Comparison of ENCODE assay signal across 15 cellular contexts in genomic region chr20:12700701-12701100, GRCh38.
DNase-seq lines count a peak whose midpoint lies in the region; ATAC-seq, FAIRE-seq and TF ChIP-seq lines count a peak whose summit lies in the region.
"Had no signal": no experiment of that assay in that cellular context is flagged by ENCODE, and none has a peak within 500 bp of the region (broad histone marks: within the 10 kb centered on the region; RNA-seq: fewer than 3 reads in every experiment).

No MANE protein-coding gene starts in this region.

- no peak for TF ChIP-seq RAD21 in HepG2 (CRISPR knock-in tag; IDR thresholded peaks at IDR 0.05)

- in situ Hi-C loops in HepG2 (cut with HindIII; ENCODE audit: extremely low pct_ligation_motif_present, low pct_unique_long_range_greater_than_20kb) = no loop called here
- in situ Hi-C loops in mammary epithelial cell (cut with MboI; ENCODE audit: low sequenced_read_pairs in 2 of 2) = no loop called here

- H3K79me2 ChIP-seq in HepG2 (ENCODE audit: insufficient read depth, low read length) (no peaks in the 10 kb centered on the region), mammary epithelial cell (ENCODE audit: insufficient read depth, low read length) (no peaks in the 10 kb centered on the region)

- H3K27me3 Mint-ChIP-seq in WTC11 (ENCODE audit: low read depth) = no peaks in the 10 kb centered on the region
- no peaks in the 10 kb centered on the region for H3K27me3 Mint-ChIP-seq in stimulated activated naive B cell treated with anti-CD40 and anti-IgM and Interleukin-4, amounts not matched to agents 10 μg/mL and 1 μg/mL and 100 μg/mL, for 72 hours
- H3K27me3 Mint-ChIP-seq: CD4-positive, alpha-beta memory T cell had no signal

- H3K27me3 ChIP-seq in HepG2 (ENCODE audit: control insufficient read depth in 1 of 2, insufficient read depth in 2 of 2, low read length in 2 of 2) = no peaks in the 10 kb centered on the region
- H3K27me3 ChIP-seq in right lobe of liver = no peaks in the 10 kb centered on the region
- H3K27me3 ChIP-seq in testis = no peaks in the 10 kb centered on the region
- no peaks in the 10 kb centered on the region for H3K27me3 ChIP-seq in mammary epithelial cell (ENCODE audit: insufficient read depth, low read length)
- H3K27me3 ChIP-seq: BE2C had no signal

- peaks cover 6% of the 10 kb centered on the region for H3K36me3 Mint-ChIP-seq in WTC11
- no peaks in the 10 kb centered on the region for H3K36me3 Mint-ChIP-seq in stimulated activated naive B cell treated with anti-CD40 and anti-IgM and Interleukin-4, amounts not matched to agents 10 μg/mL and 1 μg/mL and 100 μg/mL, for 72 hours
- H3K36me3 Mint-ChIP-seq: CD4-positive, alpha-beta memory T cell had no signal

- TF ChIP-seq EP300 in HepG2 (IDR thresholded peaks at IDR 0.05; ENCODE audit: low read depth in 2 of 2, low read length in 2 of 2) (no peak), HepG2 (CRISPR knock-in tag; IDR thresholded peaks at IDR 0.05; ENCODE audit: borderline replicate concordance) (no peak)

- POLR2A ChIA-PET in HepG2 (lab: Yijun Ruan, JAX) (no interaction called here), WTC11 (lab: Charles Lee) (interaction anchor here (0.6 kb wide), 1 partner anchor 62 kb away, joined by 4 read pairs; no protein-coding TSS in a partner anchor)

- H3K27ac ChIP-seq in HepG2 (ENCODE audit: extremely low read length, insufficient read depth, low read length) (no peak overlapping the region), right lobe of liver (no peak overlapping the region), testis (no peak overlapping the region), mammary epithelial cell (ENCODE audit: insufficient read depth, low read depth, low read length) (no peak overlapping the region)
- H3K27ac ChIP-seq: C4-2B, GM23248 had no signal

- intact Hi-C loops in HepG2 (cut with micrococcal nuclease; ENCODE audit: unreplicated experiment) = no loop called here
- intact Hi-C loops in right lobe of liver (cut with DNase I) = no loop called here
- intact Hi-C loops in testis (cut with DNase I; ENCODE audit: low total_unique reads) = no loop called here
- intact Hi-C loops in mammary epithelial cell (cut with micrococcal nuclease) = no loop called here

- no peak for TF ChIP-seq POLR2A in HepG2 (IDR thresholded peaks at IDR 0.05; ENCODE audit: insufficient read depth in 1 of 2, low read depth in 2 of 2, low read length in 2 of 2)
- no peak for TF ChIP-seq POLR2A in right lobe of liver (IDR thresholded peaks at IDR 0.05)
- no peak for TF ChIP-seq POLR2A in testis (IDR thresholded peaks at IDR 0.05)

- TF ChIP-seq CTCF in HepG2 (CRISPR knock-in tag; IDR thresholded peaks at IDR 0.05) (no peak), right lobe of liver (IDR thresholded peaks at IDR 0.05) (no peak), WTC11 (IDR thresholded peaks at IDR 0.05) (no peak), testis (IDR thresholded peaks at IDR 0.05) (no peak), mammary epithelial cell (conservative IDR thresholded peaks at IDR 0.05 in 1 of 2, IDR thresholded peaks at IDR 0.05 in 1 of 2; ENCODE audit: extremely low read depth in 1 of 2, insufficient read depth in 1 of 2, low read depth in 1 of 2, low read length in 2 of 2) (no peak)

- CTCF ChIA-PET in HepG2 (lab: Yijun Ruan, JAX; ENCODE audit: low intra/inter-chr PET ratio, low total read pairs) (no interaction called here), WTC11 (lab: Charles Lee) (no interaction called here), mammary epithelial cell (lab: Charles Lee; ENCODE audit: low non-redundant PET) (no interaction called here)

- H3K9me3 ChIP-seq in HepG2 (ENCODE audit: low read length) = no peaks in the 10 kb centered on the region
- no peaks in the 10 kb centered on the region for H3K9me3 ChIP-seq in right lobe of liver
- H3K9me3 ChIP-seq in testis = no peaks in the 10 kb centered on the region
- no peaks in the 10 kb centered on the region for H3K9me3 ChIP-seq in mammary epithelial cell (replicated peaks; ENCODE audit: insufficient read depth, low read length)
- H3K9me3 ChIP-seq: BE2C had no signal

- no peaks in the 10 kb centered on the region for H4K20me1 ChIP-seq in HepG2 (ENCODE audit: insufficient read depth, low read length)
- no peaks in the 10 kb centered on the region for H4K20me1 ChIP-seq in mammary epithelial cell (ENCODE audit: insufficient read depth, low read length)

- ATAC-seq in HepG2 = no peak
- ATAC-seq in right lobe of liver = no peak
- ATAC-seq in WTC11 = peak; percentile 63
- no peak for ATAC-seq in stimulated activated naive B cell treated with anti-CD40 and anti-IgM and Interleukin-4, amounts not matched to agents 10 μg/mL and 1 μg/mL and 100 μg/mL, for 72 hours (replicated peaks)
- no peak for ATAC-seq in GM21786 (IDR thresholded peaks at IDR 0.05; ENCODE audit: unreplicated experiment)

- H3K4me2 ChIP-seq in HepG2 (ENCODE audit: low read depth, low read length) = no peak overlapping the region
- H3K4me2 ChIP-seq in mammary epithelial cell (ENCODE audit: insufficient read depth, low read depth, low read length) = no peak overlapping the region

- 26% methylated on average over 9 of the region's 9 CpGs for WGBS in HepG2 (ENCODE audit: low lambda C conversion rate)
- 67% methylated on average over 9 of the region's 9 CpGs for WGBS in right lobe of liver (ENCODE audit: insufficient coverage, low coverage, low lambda C conversion rate, missing lambda C conversion rate)
- 58 to 87% methylated on average over 9 of the region's 9 CpGs for WGBS in testis, 2 donors
- WGBS in mammary epithelial cell (ENCODE audit: low coverage, missing lambda C conversion rate) = 51% methylated on average over 4 of the region's 9 CpGs

- H3K4me3 ChIP-seq in HepG2 (replicated peaks in 1 of 3; ENCODE audit: insufficient read depth in 1 of 3, low read depth in 2 of 3, low read length in 3 of 3) (no peak overlapping the region), right lobe of liver (no peak overlapping the region), testis (peak overlapping the region in 1 of 2 donors; percentile 15), mammary epithelial cell (replicated peaks in 1 of 3; ENCODE audit: insufficient read depth in 1 of 3, low read depth in 2 of 3, low read length in 3 of 3) (no peak overlapping the region)
- H3K4me3 ChIP-seq: GM23248 had no signal

- no peak for FAIRE-seq in HepG2 (lab: Jason Lieb, UNC)
- FAIRE-seq: A204.1 had no signal

- H3K9ac ChIP-seq in HepG2 (ENCODE audit: insufficient read depth, low read depth, low read length) = no peak overlapping the region
- H3K9ac ChIP-seq in mammary epithelial cell (ENCODE audit: insufficient read depth, low read length) = no peak overlapping the region
- H3K9ac ChIP-seq: GM23248 had no signal

- DNase-seq in HepG2 (ENCODE audit: low spot score) = no peak
- DNase-seq in right lobe of liver = no peak
- peak; percentile 29 for DNase-seq in NCI-H2029 treated with DMSO at 0.1 percent for 48 hours (lab: John Stamatoyannopoulos, UW)
- peak; percentile 19 for DNase-seq in WTC11 (ENCODE audit: low spot score)
- DNase-seq in testis = peak; percentile 52
- DNase-seq in stimulated activated naive B cell treated with anti-CD40 and anti-IgM and Interleukin-4, amounts not matched to agents 10 μg/mL and 1 μg/mL and 100 μg/mL, for 72 hours = no peak
- no peak for DNase-seq in mammary epithelial cell
- DNase-seq: BE2C; CD4-positive, alpha-beta memory T cell; DMS53; GM23248; H7 had no signal

- H3K4me1 ChIP-seq in HepG2 (ENCODE audit: insufficient read depth, low read length) (no peaks in the 10 kb centered on the region), right lobe of liver (no peaks in the 10 kb centered on the region), testis (no peaks in the 10 kb centered on the region), mammary epithelial cell (ENCODE audit: insufficient read depth, low read length) (no peaks in the 10 kb centered on the region)

- dilution Hi-C loops in mammary epithelial cell (cut with HindIII; ENCODE audit: low sequenced_read_pairs) = no loop called here

- peaks cover 50% of the 10 kb centered on the region for H3K4me1 Mint-ChIP-seq in WTC11
- H3K4me1 Mint-ChIP-seq in stimulated activated naive B cell treated with anti-CD40 and anti-IgM and Interleukin-4, amounts not matched to agents 10 μg/mL and 1 μg/mL and 100 μg/mL, for 72 hours = no peaks in the 10 kb centered on the region
- H3K4me1 Mint-ChIP-seq: CD4-positive, alpha-beta memory T cell had no signal

- no peak overlapping the region for H2AFZ ChIP-seq in HepG2 (ENCODE audit: low read length)
- no peak overlapping the region for H2AFZ ChIP-seq in mammary epithelial cell (ENCODE audit: low read depth, low read length)
- H2AFZ ChIP-seq: GM23248 had no signal

- H3K27ac Mint-ChIP-seq in WTC11 = no peak overlapping the region
- H3K27ac Mint-ChIP-seq in stimulated activated naive B cell treated with anti-CD40 and anti-IgM and Interleukin-4, amounts not matched to agents 10 μg/mL and 1 μg/mL and 100 μg/mL, for 72 hours = no peak overlapping the region
- H3K27ac Mint-ChIP-seq: CD4-positive, alpha-beta memory T cell had no signal

- peaks cover 13% of the 10 kb centered on the region for H3K9me3 Mint-ChIP-seq in WTC11
- peaks cover 0 to 13% of the 10 kb centered on the region in 2 donors for H3K9me3 Mint-ChIP-seq in stimulated activated naive B cell treated with anti-CD40 and anti-IgM and Interleukin-4, amounts not matched to agents 10 μg/mL and 1 μg/mL and 100 μg/mL, for 72 hours

- H3K36me3 ChIP-seq in HepG2 (replicated peaks in 1 of 2; ENCODE audit: control insufficient read depth in 1 of 2, insufficient read depth in 2 of 2, low read length in 2 of 2) (no peaks in the 10 kb centered on the region), right lobe of liver (no peaks in the 10 kb centered on the region), testis (ENCODE audit: low read depth, missing control alignments) (no peaks in the 10 kb centered on the region), mammary epithelial cell (ENCODE audit: insufficient read depth, low read length) (no peaks in the 10 kb centered on the region)
- H3K36me3 ChIP-seq: BE2C had no signal

- H3K4me3 Mint-ChIP-seq in WTC11 = no peak overlapping the region
- H3K4me3 Mint-ChIP-seq in stimulated activated naive B cell treated with anti-CD40 and anti-IgM and Interleukin-4, amounts not matched to agents 10 μg/mL and 1 μg/mL and 100 μg/mL, for 72 hours = no peak overlapping the region
- H3K4me3 Mint-ChIP-seq: CD4-positive, alpha-beta memory T cell had no signal

- BruUV-seq in HepG2 (replicated peaks; lab: Mats Ljungman, UMichigan) (no TSS peak), mammary epithelial cell (replicated peaks; lab: Mats Ljungman, UMichigan) (no TSS peak)

TF ChIP-seq in WTC11, 78 proteins besides CTCF, POLR2A, EP300 and RAD21 (continues in another document):
- TF ChIP-seq ZNF396 (CRISPR knock-in tag; IDR thresholded peaks at IDR 0.05; ENCODE audit: borderline replicate concordance) = no peak
- TF ChIP-seq RELA (CRISPR knock-in tag; IDR thresholded peaks at IDR 0.05; ENCODE audit: borderline replicate concordance) = no peak
- no peak for TF ChIP-seq NFATC4 (CRISPR knock-in tag; IDR thresholded peaks at IDR 0.05)

Comparison
In these comparisons a context has a peak if more than half of its experiments do, and no peak if none do; other contexts are left out.
1. DNase-seq: peak in NCI-H2029 treated with DMSO at 0.1 percent for 48 hours (single experiment), WTC11 (single experiment) and testis (single experiment); none in HepG2 (single experiment), right lobe of liver (0 of 3), stimulated activated naive B cell treated with anti-CD40 and anti-IgM and Interleukin-4, amounts not matched to agents 10 μg/mL and 1 μg/mL and 100 μg/mL, for 72 hours (single experiment) and mammary epithelial cell (single experiment).